Comparison of ENCODE assay signal across 23 cellular contexts in genomic region chr9:116479145-116479544, GRCh38.
"Had no signal": no experiment of that assay in that cellular context is flagged by ENCODE, and none has a peak within 500 bp of the region (broad histone marks: within the 10 kb centered on the region; RNA-seq: fewer than 3 reads in every experiment).

No MANE protein-coding gene starts in this region.

- H3K9me3 ChIP-seq: left lung, pancreas, right atrium auricular region, stomach, thyroid gland, vagina had no signal

- DNase-seq: cerebellar nuclear complex; dorsolateral prefrontal cortex; effector CD4-positive, alpha-beta T cell; head of caudate nucleus; left cardiac atrium; mesendoderm; midbrain; naive thymus-derived CD4-positive, alpha-beta T cell; occipital lobe; pancreas; stimulated activated CD4-positive, alpha-beta T cell treated with anti-CD3 and anti-CD28 coated beads, Interleukin-12 subunit alpha, Interleukin-12 subunit beta, amount 100 ng/mL, for 4 hours; stimulated activated CD4-positive, alpha-beta T cell treated with anti-CD3 and anti-CD28 coated beads, Interleukin-1b, Interleukin-23, amount 100 ng/mL, for 48 hours; stimulated activated CD4-positive, alpha-beta T cell treated with anti-CD3 and anti-CD28 coated beads, Interleukin-4, amount 100 ng/mL, for 1 hour; stimulated activated naive CD4-positive, alpha-beta T cell treated with Interleukin-2 at 50 U/mL for 16 hours; stomach; thyroid gland; trophoblast cell had no signal

- H3K4me2 ChIP-seq: smooth muscle cell had no signal

- H3K36me3 ChIP-seq: left lung, pancreas, right atrium auricular region, stomach, thyroid gland, vagina had no signal

- H3K27ac ChIP-seq: dorsolateral prefrontal cortex, left lung, pancreas, right atrium auricular region, stomach, thyroid gland had no signal

- ATAC-seq: left cardiac atrium; left lung; naive thymus-derived CD4-positive, alpha-beta T cell; pancreas; sciatic nerve; stimulated activated effector memory CD8-positive, alpha-beta T cell treated with anti-CD3 and anti-CD28 coated beads, Interleukin-12 subunit alpha, Interleukin-12 subunit beta, amount 100 ng/mL, for 72 hours had no signal

- H3K27me3 ChIP-seq: dorsolateral prefrontal cortex, left lung, pancreas, right atrium auricular region, stomach, thyroid gland, vagina had no signal

- H3K4me1 ChIP-seq: left lung, pancreas had no signal

- H3K4me3 ChIP-seq: dorsolateral prefrontal cortex, left lung, pancreas, right atrium auricular region, smooth muscle cell, stomach, thyroid gland, vagina had no signal
